In the genomic region with DNA sequence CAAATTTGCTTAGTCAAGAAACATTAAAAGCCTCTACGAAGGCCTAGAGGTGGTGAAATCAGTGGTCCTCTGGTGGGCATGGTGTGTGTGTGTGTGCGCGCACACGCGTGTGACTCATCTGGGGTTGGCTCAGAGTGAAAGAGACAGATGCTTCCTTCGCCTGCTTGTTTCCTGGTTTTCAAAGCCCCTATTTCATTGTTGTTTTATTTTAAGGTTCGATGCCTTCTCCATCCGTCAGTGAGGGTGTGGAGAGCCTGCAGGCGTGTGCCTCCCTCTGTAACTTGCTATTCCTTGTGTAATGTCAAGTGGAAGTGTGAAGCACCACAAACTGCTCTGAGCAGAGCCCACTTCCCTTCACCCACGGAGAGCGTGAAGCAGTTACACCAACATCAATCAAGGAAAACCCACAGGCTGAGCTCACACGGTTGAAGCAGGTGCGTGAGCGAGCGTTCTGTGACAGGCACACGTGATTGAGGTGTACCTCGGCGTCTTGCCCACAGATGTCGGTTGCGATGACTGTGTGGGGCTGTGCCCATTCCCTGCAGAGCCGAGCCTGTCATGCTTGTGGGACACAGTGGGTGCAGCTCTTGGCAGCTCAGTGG, we compare ENCODE assay signal across 8 cellular contexts.
DNase-seq lines count a peak whose midpoint lies in the region; ATAC-seq and TF ChIP-seq lines count a peak whose summit lies in the region.

No MANE protein-coding gene starts in this region.

- TF ChIP-seq CTCF in left lung (IDR thresholded peaks at IDR 0.05), result no peak

- H3K4me3 ChIP-seq in left lung (no peak overlapping the region), H7 (ENCODE audit: insufficient read depth, low read depth, low read length) (no peak overlapping the region)

- peak; percentile 83 for DNase-seq in activated CD4-positive, alpha-beta T cell treated with anti-CD3 and anti-CD28 coated beads, Interleukin-2, amount 10 ng/mL, durations not matched to agents 24 days and 14 days
- peak; percentile 60 to 75 for DNase-seq in left lung
- no peak for DNase-seq in posterior vena cava (ENCODE audit: low spot score)
- no peak for DNase-seq in H7
- no peak for DNase-seq in NCI-H2081 treated with DMSO at 0.1 percent for 48 hours (lab: John Stamatoyannopoulos, UW)

- H3K4me1 ChIP-seq in left lung, result peaks cover 7 to 12% of the 10 kb centered on the region in 2 donors

- TF ChIP-seq POLR2A in GM19099 (IDR thresholded peaks at IDR 0.05; ENCODE audit: extremely low read depth, insufficient read length, low read depth), result peak; percentile 27

- H3K4me3 Mint-ChIP-seq in activated CD4-positive, alpha-beta T cell treated with anti-CD3 and anti-CD28 coated beads, Interleukin-2, amount 10 ng/mL, durations not matched to agents 24 days and 14 days, result peak overlapping the region; percentile 59

- H3K27ac ChIP-seq in left lung, result no peak overlapping the region

- intact Hi-C loops in activated CD4-positive, alpha-beta T cell treated with anti-CD3 and anti-CD28 coated beads, Interleukin-2, amount 10 ng/mL, durations not matched to agents 24 days and 14 days (cut with micrococcal nuclease), result loop anchor here (10.0 kb wide), 4 partner anchors 128 to 1858 kb away; no protein-coding TSS in a partner anchor
- intact Hi-C loops in left lung (cut with DNase I), result no loop called here
- intact Hi-C loops in posterior vena cava (cut with DNase I), result no loop called here

- no peaks in the 10 kb centered on the region for H3K9me3 ChIP-seq in left lung

- peak overlapping the region; percentile 77 for H3K27ac Mint-ChIP-seq in activated CD4-positive, alpha-beta T cell treated with anti-CD3 and anti-CD28 coated beads, Interleukin-2, amount 10 ng/mL, durations not matched to agents 24 days and 14 days

- H3K36me3 Mint-ChIP-seq in activated CD4-positive, alpha-beta T cell treated with anti-CD3 and anti-CD28 coated beads, Interleukin-2, amount 10 ng/mL, durations not matched to agents 24 days and 14 days (ENCODE audit: low read depth), result no peaks in the 10 kb centered on the region

- H3K27me3 ChIP-seq in left lung, result no peaks in the 10 kb centered on the region
- H3K27me3 ChIP-seq in H7 (ENCODE audit: control insufficient read depth, insufficient read depth, low read length), result no peaks in the 10 kb centered on the region

- H3K36me3 ChIP-seq in left lung (no peaks in the 10 kb centered on the region), H7 (replicated peaks; ENCODE audit: control insufficient read depth, insufficient read depth, low read length) (peaks cover 1% of the 10 kb centered on the region; the same call in 1 of the 2 replicates)

- peaks cover 5% of the 10 kb centered on the region for H3K27me3 Mint-ChIP-seq in activated CD4-positive, alpha-beta T cell treated with anti-CD3 and anti-CD28 coated beads, Interleukin-2, amount 10 ng/mL, durations not matched to agents 24 days and 14 days

- ATAC-seq in HG03060 (IDR thresholded peaks at IDR 0.05; ENCODE audit: low read depth, unreplicated experiment) (peak; percentile 58), left lung (peak; percentile 93), HG03045 (IDR thresholded peaks at IDR 0.05; ENCODE audit: unreplicated experiment) (no peak)

- peaks cover 5% of the 10 kb centered on the region for H3K9me3 Mint-ChIP-seq in activated CD4-positive, alpha-beta T cell treated with anti-CD3 and anti-CD28 coated beads, Interleukin-2, amount 10 ng/mL, durations not matched to agents 24 days and 14 days

- H3K4me1 Mint-ChIP-seq in activated CD4-positive, alpha-beta T cell treated with anti-CD3 and anti-CD28 coated beads, Interleukin-2, amount 10 ng/mL, durations not matched to agents 24 days and 14 days, result peaks cover 13% of the 10 kb centered on the region

Comparison
In these comparisons a context has a peak if more than half of its experiments do, and no peak if none do; other contexts are left out.
1. DNase-seq: peak in activated CD4-positive, alpha-beta T cell treated with anti-CD3 and anti-CD28 coated beads, Interleukin-2, amount 10 ng/mL, durations not matched to agents 24 days and 14 days (single experiment) and left lung (2 of 2); none in posterior vena cava (single experiment), H7 (single experiment) and NCI-H2081 treated with DMSO at 0.1 percent for 48 hours (single experiment).